Comparison of ENCODE assay signal across 1 cellular context in the genomic region with DNA sequence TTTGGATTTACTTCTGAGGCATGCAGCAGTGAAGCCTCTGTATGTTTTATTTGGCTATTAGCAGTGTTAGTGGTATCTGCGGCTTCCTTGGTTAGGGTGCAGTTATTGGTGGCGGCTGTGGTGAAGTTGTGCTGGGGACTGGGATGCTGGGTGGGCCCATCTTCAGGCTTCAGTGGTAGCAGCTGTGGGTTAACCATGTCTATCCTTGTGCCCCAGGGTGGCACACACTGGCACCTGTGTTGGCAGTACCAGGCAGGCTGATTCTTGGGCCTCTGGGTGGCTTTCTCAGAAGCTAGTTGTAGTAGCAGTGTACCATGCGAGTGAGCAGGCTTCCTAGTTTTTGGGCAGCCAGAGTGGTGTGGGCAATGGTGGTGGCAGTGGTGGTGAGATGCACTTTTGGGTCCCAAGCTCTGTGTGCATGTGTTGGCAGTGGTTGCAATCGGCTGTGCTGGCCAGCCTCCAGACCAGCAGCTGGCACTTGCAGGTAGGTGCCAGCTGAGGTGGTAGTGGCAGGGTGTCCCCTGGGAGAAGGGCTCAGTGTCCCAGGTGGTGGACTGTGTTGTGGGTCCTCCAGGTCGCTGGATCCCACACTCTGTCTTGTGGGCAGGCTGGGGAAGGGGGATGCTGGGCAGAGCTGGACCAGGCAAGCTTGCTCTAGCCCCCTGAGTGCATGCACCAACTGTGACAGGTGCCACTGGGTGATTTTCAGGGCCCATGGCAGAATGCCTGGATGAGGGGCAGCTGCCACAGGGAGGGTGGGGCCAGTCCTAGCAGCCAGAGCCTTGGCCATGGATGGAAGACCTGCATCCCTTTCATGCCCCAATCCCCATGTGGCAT.
TF ChIP-seq lines count a peak whose summit lies in the region.

No MANE protein-coding gene starts in this region.

TF ChIP-seq in HEK293, 187 proteins besides CTCF, POLR2A, EP300 and RAD21 (continued from another document):
- TF ChIP-seq, protein P1, sequence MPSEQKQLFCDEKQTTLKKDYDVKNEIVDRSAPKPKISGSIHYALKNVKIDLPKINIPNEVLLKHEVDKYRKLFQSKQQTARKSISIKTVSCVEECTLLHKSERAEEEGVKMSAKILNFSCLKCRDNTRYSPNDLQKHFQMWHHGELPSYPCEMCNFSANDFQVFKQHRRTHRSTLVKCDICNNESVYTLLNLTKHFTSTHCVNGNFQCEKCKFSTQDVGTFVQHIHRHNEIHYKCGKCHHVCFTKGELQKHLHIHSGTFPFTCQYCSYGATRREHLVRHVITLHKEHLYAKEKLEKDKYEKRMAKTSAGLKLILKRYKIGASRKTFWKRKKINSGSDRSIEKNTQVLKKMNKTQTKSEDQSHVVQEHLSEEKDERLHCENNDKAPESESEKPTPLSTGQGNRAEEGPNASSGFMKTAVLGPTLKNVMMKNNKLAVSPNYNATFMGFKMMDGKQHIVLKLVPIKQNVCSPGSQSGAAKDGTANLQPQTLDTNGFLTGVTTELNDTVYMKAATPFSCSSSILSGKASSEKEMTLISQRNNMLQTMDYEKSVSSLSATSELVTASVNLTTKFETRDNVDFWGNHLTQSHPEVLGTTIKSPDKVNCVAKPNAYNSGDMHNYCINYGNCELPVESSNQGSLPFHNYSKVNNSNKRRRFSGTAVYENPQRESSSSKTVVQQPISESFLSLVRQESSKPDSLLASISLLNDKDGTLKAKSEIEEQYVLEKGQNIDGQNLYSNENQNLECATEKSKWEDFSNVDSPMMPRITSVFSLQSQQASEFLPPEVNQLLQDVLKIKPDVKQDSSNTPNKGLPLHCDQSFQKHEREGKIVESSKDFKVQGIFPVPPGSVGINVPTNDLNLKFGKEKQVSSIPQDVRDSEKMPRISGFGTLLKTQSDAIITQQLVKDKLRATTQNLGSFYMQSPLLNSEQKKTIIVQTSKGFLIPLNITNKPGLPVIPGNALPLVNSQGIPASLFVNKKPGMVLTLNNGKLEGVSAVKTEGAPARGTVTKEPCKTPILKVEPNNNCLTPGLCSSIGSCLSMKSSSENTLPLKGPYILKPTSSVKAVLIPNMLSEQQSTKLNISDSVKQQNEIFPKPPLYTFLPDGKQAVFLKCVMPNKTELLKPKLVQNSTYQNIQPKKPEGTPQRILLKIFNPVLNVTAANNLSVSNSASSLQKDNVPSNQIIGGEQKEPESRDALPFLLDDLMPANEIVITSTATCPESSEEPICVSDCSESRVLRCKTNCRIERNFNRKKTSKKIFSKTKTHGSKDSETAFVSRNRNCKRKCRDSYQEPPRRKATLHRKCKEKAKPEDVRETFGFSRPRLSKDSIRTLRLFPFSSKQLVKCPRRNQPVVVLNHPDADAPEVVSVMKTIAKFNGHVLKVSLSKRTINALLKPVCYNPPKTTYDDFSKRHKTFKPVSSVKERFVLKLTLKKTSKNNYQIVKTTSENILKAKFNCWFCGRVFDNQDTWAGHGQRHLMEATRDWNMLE (tag by site-specific recombination; conservative IDR thresholded peaks at IDR 0.05; ENCODE audit: low read depth), result no peak
- TF ChIP-seq ZNF768 (tag by site-specific recombination; IDR thresholded peaks at IDR 0.05), result no peak
- TF ChIP-seq KLF9 (tag by site-specific recombination; IDR thresholded peaks at IDR 0.05; ENCODE audit: low read depth), result no peak
- TF ChIP-seq ZNF473 (tag by site-specific recombination; IDR thresholded peaks at IDR 0.05), result no peak
- no peak for TF ChIP-seq RBAK (tag by site-specific recombination; IDR thresholded peaks at IDR 0.05)
- no peak for TF ChIP-seq ZFHX2 (tag by site-specific recombination; conservative IDR thresholded peaks at IDR 0.05)
- TF ChIP-seq, protein P2, sequence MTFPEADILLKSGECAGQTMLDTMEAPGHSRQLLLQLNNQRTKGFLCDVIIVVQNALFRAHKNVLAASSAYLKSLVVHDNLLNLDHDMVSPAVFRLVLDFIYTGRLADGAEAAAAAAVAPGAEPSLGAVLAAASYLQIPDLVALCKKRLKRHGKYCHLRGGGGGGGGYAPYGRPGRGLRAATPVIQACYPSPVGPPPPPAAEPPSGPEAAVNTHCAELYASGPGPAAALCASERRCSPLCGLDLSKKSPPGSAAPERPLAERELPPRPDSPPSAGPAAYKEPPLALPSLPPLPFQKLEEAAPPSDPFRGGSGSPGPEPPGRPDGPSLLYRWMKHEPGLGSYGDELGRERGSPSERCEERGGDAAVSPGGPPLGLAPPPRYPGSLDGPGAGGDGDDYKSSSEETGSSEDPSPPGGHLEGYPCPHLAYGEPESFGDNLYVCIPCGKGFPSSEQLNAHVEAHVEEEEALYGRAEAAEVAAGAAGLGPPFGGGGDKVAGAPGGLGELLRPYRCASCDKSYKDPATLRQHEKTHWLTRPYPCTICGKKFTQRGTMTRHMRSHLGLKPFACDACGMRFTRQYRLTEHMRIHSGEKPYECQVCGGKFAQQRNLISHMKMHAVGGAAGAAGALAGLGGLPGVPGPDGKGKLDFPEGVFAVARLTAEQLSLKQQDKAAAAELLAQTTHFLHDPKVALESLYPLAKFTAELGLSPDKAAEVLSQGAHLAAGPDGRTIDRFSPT (tag by site-specific recombination; IDR thresholded peaks at IDR 0.05), result peak; percentile 47; the same call in 1 of the 2 replicates
- TF ChIP-seq ZNF48 (tag by site-specific recombination; IDR thresholded peaks at IDR 0.05), result no peak
